ENCODE assay signal across 2 cellular contexts in genomic region chr12:52790427-52791270, GRCh38.
TF ChIP-seq lines count a peak whose summit lies in the region.

No MANE protein-coding gene starts in this region.

TF ChIP-seq in IMR-90, 13 proteins besides CTCF, POLR2A, EP300 and RAD21:
- TF ChIP-seq MAZ (IDR thresholded peaks at IDR 0.05; ENCODE audit: borderline replicate concordance, low read depth, low read length): no peak
- no peak for TF ChIP-seq FOS (IDR thresholded peaks at IDR 0.05; ENCODE audit: low read depth, low read length)

TF ChIP-seq in H1, 55 proteins besides CTCF, POLR2A, EP300 and RAD21:
- no peak for TF ChIP-seq NRF1 (IDR thresholded peaks at IDR 0.05; ENCODE audit: low read depth, low read length)
- no peak for TF ChIP-seq TCF12 (IDR thresholded peaks at IDR 0.05; ENCODE audit: low read depth, low read length)
- no peak for TF ChIP-seq HDAC2 (IDR thresholded peaks at IDR 0.05; ENCODE audit: borderline replicate concordance in 1 of 2, low read depth in 2 of 2, low read length in 2 of 2)
- TF ChIP-seq GTF2F1 (IDR thresholded peaks at IDR 0.05; ENCODE audit: borderline replicate concordance, low read depth, low read length): no peak
- no peak for TF ChIP-seq TEAD4 (IDR thresholded peaks at IDR 0.05; ENCODE audit: low read depth, low read length)
- TF ChIP-seq FOSL1 (IDR thresholded peaks at IDR 0.05; ENCODE audit: insufficient read depth, low read depth, low read length): no peak
